In genomic region chr1:6783221-6783620, GRCh38 we compare ENCODE assay signal across 8 cellular contexts. TPM values are rescaled to one million over a fixed set of nuclear protein-coding genes. Genes with fewer than 3 reads are reported as not detected.
DNase-seq lines count a peak whose midpoint lies in the region; ATAC-seq and TF ChIP-seq lines count a peak whose summit lies in the region.
"Had no signal": no experiment of that assay in that cellular context is flagged by ENCODE, and none has a peak within 500 bp of the region (broad histone marks: within the 10 kb centered on the region; RNA-seq: fewer than 3 reads in every experiment).

No MANE protein-coding gene starts in this region.

- H3K9me3 ChIP-seq in GM23248 (ENCODE audit: low read depth), result no peaks in the 10 kb centered on the region
- no peaks in the 10 kb centered on the region for H3K9me3 ChIP-seq in duodenal mucosa (ENCODE audit: control insufficient read depth in 1 of 2, low read length in 2 of 2)
- peaks cover 2% of the 10 kb centered on the region for H3K9me3 ChIP-seq in neuron (ENCODE audit: low read length)

- H3K27ac ChIP-seq in GM23248 (peak overlapping the region; percentile 95), duodenal mucosa (ENCODE audit: low read depth, low read length) (no peak overlapping the region)

- H3K36me3 ChIP-seq in GM23248 (ENCODE audit: low read depth) (no peaks in the 10 kb centered on the region), duodenal mucosa (ENCODE audit: control insufficient read depth in 1 of 2, insufficient read depth in 2 of 2, low read length in 2 of 2) (peaks cover 0 to 4% of the 10 kb centered on the region in 2 donors), neuron (ENCODE audit: insufficient read depth, low read length) (no peaks in the 10 kb centered on the region)

- H4K20me1 ChIP-seq in GM23248 (ENCODE audit: insufficient read depth), result no peaks in the 10 kb centered on the region

- peak overlapping the region; percentile 91 for H3K4me2 ChIP-seq in GM23248 (ENCODE audit: unreplicated experiment)

- no peak for TF ChIP-seq POLR2A in NB4 (IDR thresholded peaks at IDR 0.05; ENCODE audit: extremely low read depth, insufficient read length)

- DNase-seq in GM23248 (no peak), NB4 (ENCODE audit: low read depth) (peak; percentile 16), occipital lobe (lab: John Stamatoyannopoulos, UW) (no peak), NCI-H2029 treated with DMSO at 0.1 percent for 48 hours (lab: John Stamatoyannopoulos, UW) (no peak)
- DNase-seq: stimulated activated CD4-positive, alpha-beta T cell treated with anti-CD3 and anti-CD28 coated beads, Interleukin-12 subunit alpha, Interleukin-12 subunit beta, amount 100 ng/mL, for 4 hours had no signal

- H3K9me2 ChIP-seq in GM23248 (ENCODE audit: insufficient read depth), result no peaks in the 10 kb centered on the region

- H3K4me1 ChIP-seq in GM23248 (ENCODE audit: insufficient read depth) (peaks cover 6% of the 10 kb centered on the region; the same call in 1 of the 2 replicates), duodenal mucosa (ENCODE audit: control insufficient read depth in 1 of 2, insufficient read depth in 2 of 2, low read length in 2 of 2) (peaks cover 12 to 21% of the 10 kb centered on the region in 2 donors), neuron (ENCODE audit: insufficient read depth, low read length) (peaks cover 20% of the 10 kb centered on the region)

- ATAC-seq in HG02981 (IDR thresholded peaks at IDR 0.05; ENCODE audit: unreplicated experiment), result no peak

- no peaks in the 10 kb centered on the region; the same call in 1 of the 2 replicates for H3K27me3 ChIP-seq in GM23248 (replicated peaks; ENCODE audit: insufficient read depth)
- no peaks in the 10 kb centered on the region for H3K27me3 ChIP-seq in duodenal mucosa (ENCODE audit: control insufficient read depth in 1 of 2, insufficient read depth in 2 of 2, low read length in 2 of 2)
- H3K27me3 ChIP-seq in neuron (ENCODE audit: insufficient read depth, low read length), result no peaks in the 10 kb centered on the region

- peak overlapping the region; percentile 89 for H3K4me3 ChIP-seq in GM23248
- peak overlapping the region; percentile 82 for H3K4me3 ChIP-seq in NB4 (ENCODE audit: low read depth, low read length)
- H3K4me3 ChIP-seq in duodenal mucosa (ENCODE audit: low read depth in 1 of 2, low read length in 2 of 2), result peak overlapping the region; percentile 0 to 90
- H3K4me3 ChIP-seq in neuron (ENCODE audit: low read length), result peak overlapping the region; percentile 80

- peaks cover 12% of the 10 kb centered on the region; the same call in 1 of the 2 replicates for H3F3A ChIP-seq in GM23248 (ENCODE audit: insufficient read depth)

- in situ Hi-C loops in GM23248 (cut with MboI), result loop anchor here (25.0 kb wide), 1 partner anchor 429 kb away; no protein-coding TSS in a partner anchor

- H2AFZ ChIP-seq in GM23248 (peak overlapping the region; percentile 91), neuron (ENCODE audit: low read depth, low read length) (no peak overlapping the region)

- no peak for TF ChIP-seq CTCF in NB4 (IDR thresholded peaks at IDR 0.05; ENCODE audit: low read depth, low read length)

- H3K79me2 ChIP-seq in GM23248 (ENCODE audit: insufficient read depth), result peaks cover 24% of the 10 kb centered on the region

- H3K9ac ChIP-seq in GM23248 (peak overlapping the region; percentile 94), duodenal mucosa (ENCODE audit: low read depth in 1 of 2, low read length in 2 of 2) (peak overlapping the region; percentile 82 to 89)

- WGBS in GM23248 (ENCODE audit: low coverage in 1 of 2, low lambda C conversion rate in 2 of 2, missing lambda C conversion rate in 2 of 2), 2 experiments, result 88 to 100% methylated on average over 4 of the region's 4 CpGs

RNA-seq across cellular contexts. Expression of gene CAMTA1, which starts 2.0 kb away (rescaled TPM):
- 50.1 and 86.8 TPM in 2 replicates for total RNA-seq in GM23248 (2014; rRNA removed; shearing (Covaris generic))
- 159 and 165 TPM in 2 replicates for polyA plus RNA-seq in GM23248 (2016; fragmentation: Nextera tagmentation; extraction: Ambion mirVana)
- 115 TPM for total RNA-seq in occipital lobe
